ENCODE assay signal across 1 cellular context in the genomic region with DNA sequence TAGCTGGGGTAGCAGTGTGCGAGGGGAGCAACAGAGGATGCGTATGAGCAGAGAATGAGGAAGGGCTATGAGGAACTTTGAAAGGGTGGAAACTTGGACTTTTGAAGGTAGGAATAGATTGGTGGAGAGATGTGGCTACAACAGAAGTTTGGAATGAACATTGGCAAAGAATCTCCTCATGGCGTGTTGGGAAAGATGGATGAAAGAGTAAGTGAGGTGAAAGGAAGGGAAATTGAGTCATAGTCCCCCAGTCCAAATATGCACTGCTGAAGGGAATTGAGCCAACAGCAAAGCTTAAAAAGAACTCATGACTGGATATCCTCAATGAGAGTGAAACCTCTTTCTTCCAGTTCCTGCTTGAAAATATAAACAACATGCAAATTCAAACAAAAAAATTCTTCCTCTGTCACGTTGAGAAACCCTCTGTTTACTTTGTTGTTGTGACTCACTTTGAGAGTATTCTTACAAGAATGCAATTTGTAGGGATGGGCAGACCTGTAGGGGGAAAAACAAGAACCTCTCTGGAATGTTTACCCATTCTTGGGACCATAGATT.
TF ChIP-seq lines count a peak whose summit lies in the region.

No MANE protein-coding gene starts in this region.

TF ChIP-seq in HCT116, 20 proteins besides CTCF, POLR2A, EP300 and RAD21 (continued from another document):
- TF ChIP-seq, protein P1, sequence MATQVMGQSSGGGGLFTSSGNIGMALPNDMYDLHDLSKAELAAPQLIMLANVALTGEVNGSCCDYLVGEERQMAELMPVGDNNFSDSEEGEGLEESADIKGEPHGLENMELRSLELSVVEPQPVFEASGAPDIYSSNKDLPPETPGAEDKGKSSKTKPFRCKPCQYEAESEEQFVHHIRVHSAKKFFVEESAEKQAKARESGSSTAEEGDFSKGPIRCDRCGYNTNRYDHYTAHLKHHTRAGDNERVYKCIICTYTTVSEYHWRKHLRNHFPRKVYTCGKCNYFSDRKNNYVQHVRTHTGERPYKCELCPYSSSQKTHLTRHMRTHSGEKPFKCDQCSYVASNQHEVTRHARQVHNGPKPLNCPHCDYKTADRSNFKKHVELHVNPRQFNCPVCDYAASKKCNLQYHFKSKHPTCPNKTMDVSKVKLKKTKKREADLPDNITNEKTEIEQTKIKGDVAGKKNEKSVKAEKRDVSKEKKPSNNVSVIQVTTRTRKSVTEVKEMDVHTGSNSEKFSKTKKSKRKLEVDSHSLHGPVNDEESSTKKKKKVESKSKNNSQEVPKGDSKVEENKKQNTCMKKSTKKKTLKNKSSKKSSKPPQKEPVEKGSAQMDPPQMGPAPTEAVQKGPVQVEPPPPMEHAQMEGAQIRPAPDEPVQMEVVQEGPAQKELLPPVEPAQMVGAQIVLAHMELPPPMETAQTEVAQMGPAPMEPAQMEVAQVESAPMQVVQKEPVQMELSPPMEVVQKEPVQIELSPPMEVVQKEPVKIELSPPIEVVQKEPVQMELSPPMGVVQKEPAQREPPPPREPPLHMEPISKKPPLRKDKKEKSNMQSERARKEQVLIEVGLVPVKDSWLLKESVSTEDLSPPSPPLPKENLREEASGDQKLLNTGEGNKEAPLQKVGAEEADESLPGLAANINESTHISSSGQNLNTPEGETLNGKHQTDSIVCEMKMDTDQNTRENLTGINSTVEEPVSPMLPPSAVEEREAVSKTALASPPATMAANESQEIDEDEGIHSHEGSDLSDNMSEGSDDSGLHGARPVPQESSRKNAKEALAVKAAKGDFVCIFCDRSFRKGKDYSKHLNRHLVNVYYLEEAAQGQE (IDR thresholded peaks at IDR 0.05; ENCODE audit: low read depth), result no peak
- TF ChIP-seq FOSL1 (IDR thresholded peaks at IDR 0.05; ENCODE audit: low read depth), result no peak
